ENCODE assay signal across 11 cellular contexts in the genomic region with DNA sequence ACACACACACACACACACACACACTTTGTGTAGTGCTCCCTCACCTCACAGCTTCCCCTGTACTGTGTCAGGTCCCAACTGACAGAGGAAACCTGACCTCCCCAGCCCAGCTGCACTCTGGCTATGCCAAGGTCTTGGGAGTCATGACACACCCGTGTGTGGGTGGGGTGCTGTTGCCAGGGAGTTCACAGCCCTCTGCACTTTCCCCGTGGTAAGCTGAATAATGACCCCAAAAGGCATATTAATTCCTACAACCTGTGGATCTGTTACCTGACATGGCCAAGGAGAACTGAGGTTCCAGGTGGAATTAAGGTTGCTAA. TPM values are rescaled to one million over a fixed set of nuclear protein-coding genes. Genes with fewer than 3 reads are reported as not detected.
DNase-seq lines count a peak whose midpoint lies in the region; ATAC-seq and TF ChIP-seq lines count a peak whose summit lies in the region.
"Had no signal": no experiment of that assay in that cellular context is flagged by ENCODE, and none has a peak within 500 bp of the region (broad histone marks: within the 10 kb centered on the region; RNA-seq: fewer than 3 reads in every experiment).

No MANE protein-coding gene starts in this region.

- H3K36me3 ChIP-seq in DND-41 (ENCODE audit: insufficient read depth, low read length) = no peaks in the 10 kb centered on the region

- no peak overlapping the region for H2AFZ ChIP-seq in DND-41 (ENCODE audit: low read depth, low read length)

- no peaks in the 10 kb centered on the region for H3K9me3 ChIP-seq in DND-41 (ENCODE audit: insufficient read depth, low read length, severe bottlenecking)

- no peak overlapping the region for H3K27ac ChIP-seq in DND-41 (ENCODE audit: low read length)

- H3K27me3 ChIP-seq in DND-41 (ENCODE audit: insufficient read depth, low read length, poor library complexity) = no peaks in the 10 kb centered on the region

- no peak overlapping the region for H3K4me2 ChIP-seq in DND-41 (ENCODE audit: insufficient read depth, low read length)

- DNase-seq in DND-41 (no peak), HCEC 1CT (peak; percentile 54), amniotic epithelial cell (ENCODE audit: low read depth) (peak; percentile 58), omental fat pad (ENCODE audit: low spot score) (no peak), AG08395 (ENCODE audit: low spot score) (no peak), GM10248 (ENCODE audit: extremely low spot score) (no peak)
- DNase-seq: immature natural killer cell; naive thymus-derived CD4-positive, alpha-beta T cell; NCI-H1092; stimulated activated naive B cell treated with anti-CD40 and anti-IgM and Interleukin-4, amounts not matched to agents 10 μg/mL and 1 μg/mL and 100 μg/mL, for 72 hours had no signal

- CTCF ChIA-PET in GM10248 (lab: Yijun Ruan, JAX) = no interaction called here

- TF ChIP-seq CTCF in DND-41 (IDR thresholded peaks at IDR 0.05; ENCODE audit: borderline replicate concordance, extremely low read depth, low read length, poor library complexity, severe bottlenecking) (no peak), omental fat pad (IDR thresholded peaks at IDR 0.05) (no peak), GM10248 (IDR thresholded peaks at IDR 0.05; ENCODE audit: control extremely low read depth, extremely low read depth, low read depth, missing control alignments) (no peak)

- peak; percentile 55; the same call in 2 of the 3 replicates for ATAC-seq in DND-41 (ENCODE audit: insufficient read depth, low read depth)
- peak; percentile 93 for ATAC-seq in omental fat pad (ENCODE audit: low FRiP score)
- no peak for ATAC-seq in GM21737 (IDR thresholded peaks at IDR 0.05; ENCODE audit: unreplicated experiment)
- ATAC-seq: naive thymus-derived CD4-positive, alpha-beta T cell; stimulated activated naive B cell treated with anti-CD40 and anti-IgM and Interleukin-4, amounts not matched to agents 10 μg/mL and 1 μg/mL and 100 μg/mL, for 72 hours had no signal

- no peak overlapping the region for H3K4me3 ChIP-seq in DND-41 (ENCODE audit: low read depth in 1 of 2, low read length in 2 of 2)

- POLR2A ChIA-PET in GM10248 (lab: Yijun Ruan, JAX) = no interaction called here

- H4K20me1 ChIP-seq in DND-41 (ENCODE audit: insufficient read depth, low read length) = no peaks in the 10 kb centered on the region

- no peak overlapping the region for H3K9ac ChIP-seq in DND-41 (ENCODE audit: low read depth, low read length)

- H3K79me2 ChIP-seq in DND-41 (ENCODE audit: insufficient read depth, low read length) = no peaks in the 10 kb centered on the region

- H3K4me1 ChIP-seq in DND-41 (ENCODE audit: insufficient read depth, low read length) = no peaks in the 10 kb centered on the region

RNA-seq across cellular contexts. Expression of gene NANOS1, which starts 8.9 kb away (rescaled TPM):
- total RNA-seq in omental fat pad = 10 to 100 TPM in 3 of 4 donors, 1 to 10 TPM in 1; 1.6 to 18.5 (median 12.2) TPM

Comparison
In these comparisons a context has a peak if more than half of its experiments do, and no peak if none do; other contexts are left out.
1. DNase-seq: peak in HCEC 1CT (single experiment) and amniotic epithelial cell (single experiment); none in DND-41 (single experiment), omental fat pad (single experiment), AG08395 (single experiment) and GM10248 (single experiment).